10 cellular contexts compared by ENCODE assay signal in genomic region chr17:80872999-80873951, GRCh38.
DNase-seq lines count a peak whose midpoint lies in the region; ATAC-seq and TF ChIP-seq lines count a peak whose summit lies in the region.
"Had no signal": no experiment of that assay in that cellular context is flagged by ENCODE, and none has a peak within 500 bp of the region (broad histone marks: within the 10 kb centered on the region; RNA-seq: fewer than 3 reads in every experiment).

No MANE protein-coding gene starts in this region.

- TF ChIP-seq EP300 in gastroesophageal sphincter (IDR thresholded peaks at IDR 0.05), result no peak

- TF ChIP-seq CTCF in gastroesophageal sphincter (IDR thresholded peaks at IDR 0.05), result no peak

- 86 to 96% methylated on average over 3 to 7 of the region's 20 CpGs for WGBS in gastroesophageal sphincter (ENCODE audit: low coverage in 1 of 2), 2 donors

- peak overlapping the region; percentile 29; the same call in 1 of the 2 replicates for H3K9ac ChIP-seq in iPS-20b (ENCODE audit: low read depth, low read length)

- no peak overlapping the region for H3K4me3 Mint-ChIP-seq in activated naive CD8-positive, alpha-beta T cell
- H3K4me3 Mint-ChIP-seq in activated naive CD8-positive, alpha-beta T cell treated with anti-CD3 and anti-CD28 coated beads, Interleukin-2, amount 50 U/mL, for 24 hours, result no peak overlapping the region

- no peak for DNase-seq in activated naive CD8-positive, alpha-beta T cell treated with anti-CD3 and anti-CD28 coated beads, Interleukin-2, amount 50 U/mL, for 24 hours
- peak in 30 of 58 donors; percentile 7 to 73 (median 45) for DNase-seq in anterior cingulate cortex (lab: John Stamatoyannopoulos, UW)
- DNase-seq in superior temporal gyrus (ENCODE audit: extremely low spot score), result peak; percentile 58
- no peak for DNase-seq in HuH-7.5 (ENCODE audit: low spot score)
- DNase-seq in activated CD8-positive, alpha-beta memory T cell treated with anti-CD3 and anti-CD28 coated beads, Interleukin-2, amount 50 U/mL, for 4 hours, result no peak
- DNase-seq: activated naive CD4-positive, alpha-beta T cell; stimulated activated CD4-positive, alpha-beta T cell treated with anti-CD3 and anti-CD28 coated beads, Interleukin-4, amount 100 ng/mL, for 24 hours had no signal

- peak overlapping the region; percentile 33; the same call in 1 of the 2 replicates for H3K4me3 ChIP-seq in iPS-20b (ENCODE audit: low read length)
- H3K4me3 ChIP-seq in gastroesophageal sphincter, result no peak overlapping the region

- peaks cover 18% of the 10 kb centered on the region for H3K4me1 ChIP-seq in iPS-20b (ENCODE audit: insufficient read depth, low read length)
- H3K4me1 ChIP-seq in gastroesophageal sphincter, result no peaks in the 10 kb centered on the region

- H3K27ac ChIP-seq in iPS-20b (ENCODE audit: low read length) (peak overlapping the region; percentile 41), gastroesophageal sphincter (no peak overlapping the region)

- peaks cover 72% of the 10 kb centered on the region for H3K4me1 Mint-ChIP-seq in activated naive CD8-positive, alpha-beta T cell (ENCODE audit: low read depth)
- H3K4me1 Mint-ChIP-seq in activated naive CD8-positive, alpha-beta T cell treated with anti-CD3 and anti-CD28 coated beads, Interleukin-2, amount 50 U/mL, for 24 hours, result peaks cover 78% of the 10 kb centered on the region

- H3K27me3 ChIP-seq in iPS-20b (ENCODE audit: insufficient read depth, low read length) (no peaks in the 10 kb centered on the region), gastroesophageal sphincter (no peaks in the 10 kb centered on the region)

- peak overlapping the region; percentile 69 for H3K27ac Mint-ChIP-seq in activated naive CD8-positive, alpha-beta T cell
- H3K27ac Mint-ChIP-seq in activated naive CD8-positive, alpha-beta T cell treated with anti-CD3 and anti-CD28 coated beads, Interleukin-2, amount 50 U/mL, for 24 hours, result no peak overlapping the region

- H3K36me3 ChIP-seq in iPS-20b (ENCODE audit: insufficient read depth, low read depth, low read length) (no peaks in the 10 kb centered on the region), gastroesophageal sphincter (peaks cover 0 to 39% of the 10 kb centered on the region in 2 donors)

- no peaks in the 10 kb centered on the region for H3K27me3 Mint-ChIP-seq in activated naive CD8-positive, alpha-beta T cell
- no peaks in the 10 kb centered on the region for H3K27me3 Mint-ChIP-seq in activated naive CD8-positive, alpha-beta T cell treated with anti-CD3 and anti-CD28 coated beads, Interleukin-2, amount 50 U/mL, for 24 hours

- peaks cover 11% of the 10 kb centered on the region for H3K36me3 Mint-ChIP-seq in activated naive CD8-positive, alpha-beta T cell
- H3K36me3 Mint-ChIP-seq in activated naive CD8-positive, alpha-beta T cell treated with anti-CD3 and anti-CD28 coated beads, Interleukin-2, amount 50 U/mL, for 24 hours (ENCODE audit: low read depth), result peaks cover 31% of the 10 kb centered on the region

- H3K9me3 ChIP-seq in iPS-20b (ENCODE audit: insufficient read depth, low read depth, low read length) (no peaks in the 10 kb centered on the region), gastroesophageal sphincter (no peaks in the 10 kb centered on the region)

- no peak for TF ChIP-seq POLR2A in gastroesophageal sphincter (IDR thresholded peaks at IDR 0.05)

- no peaks in the 10 kb centered on the region for H3K9me3 Mint-ChIP-seq in activated naive CD8-positive, alpha-beta T cell (ENCODE audit: low read depth)
- H3K9me3 Mint-ChIP-seq in activated naive CD8-positive, alpha-beta T cell treated with anti-CD3 and anti-CD28 coated beads, Interleukin-2, amount 50 U/mL, for 24 hours, result no peaks in the 10 kb centered on the region

- no peak for ATAC-seq in activated naive CD8-positive, alpha-beta T cell treated with anti-CD3 and anti-CD28 coated beads, Interleukin-2, amount 50 U/mL, for 24 hours
- ATAC-seq in gastroesophageal sphincter, result no peak

Comparison
In these comparisons a context has a peak if more than half of its experiments do, and no peak if none do; other contexts are left out.
1. DNase-seq: peak in anterior cingulate cortex (30 of 58) and superior temporal gyrus (single experiment); none in activated naive CD8-positive, alpha-beta T cell treated with anti-CD3 and anti-CD28 coated beads, Interleukin-2, amount 50 U/mL, for 24 hours (single experiment), HuH-7.5 (single experiment) and activated CD8-positive, alpha-beta memory T cell treated with anti-CD3 and anti-CD28 coated beads, Interleukin-2, amount 50 U/mL, for 4 hours (single experiment).